Comparison of ENCODE assay signal across 1 cellular context in genomic region chr12:19528750-19529149, GRCh38.
TF ChIP-seq lines count a peak whose summit lies in the region.

No MANE protein-coding gene starts in this region.

TF ChIP-seq in GM23338, 12 proteins besides CTCF, POLR2A, EP300 and RAD21 (continued from another document):
- TF ChIP-seq, protein P1, sequence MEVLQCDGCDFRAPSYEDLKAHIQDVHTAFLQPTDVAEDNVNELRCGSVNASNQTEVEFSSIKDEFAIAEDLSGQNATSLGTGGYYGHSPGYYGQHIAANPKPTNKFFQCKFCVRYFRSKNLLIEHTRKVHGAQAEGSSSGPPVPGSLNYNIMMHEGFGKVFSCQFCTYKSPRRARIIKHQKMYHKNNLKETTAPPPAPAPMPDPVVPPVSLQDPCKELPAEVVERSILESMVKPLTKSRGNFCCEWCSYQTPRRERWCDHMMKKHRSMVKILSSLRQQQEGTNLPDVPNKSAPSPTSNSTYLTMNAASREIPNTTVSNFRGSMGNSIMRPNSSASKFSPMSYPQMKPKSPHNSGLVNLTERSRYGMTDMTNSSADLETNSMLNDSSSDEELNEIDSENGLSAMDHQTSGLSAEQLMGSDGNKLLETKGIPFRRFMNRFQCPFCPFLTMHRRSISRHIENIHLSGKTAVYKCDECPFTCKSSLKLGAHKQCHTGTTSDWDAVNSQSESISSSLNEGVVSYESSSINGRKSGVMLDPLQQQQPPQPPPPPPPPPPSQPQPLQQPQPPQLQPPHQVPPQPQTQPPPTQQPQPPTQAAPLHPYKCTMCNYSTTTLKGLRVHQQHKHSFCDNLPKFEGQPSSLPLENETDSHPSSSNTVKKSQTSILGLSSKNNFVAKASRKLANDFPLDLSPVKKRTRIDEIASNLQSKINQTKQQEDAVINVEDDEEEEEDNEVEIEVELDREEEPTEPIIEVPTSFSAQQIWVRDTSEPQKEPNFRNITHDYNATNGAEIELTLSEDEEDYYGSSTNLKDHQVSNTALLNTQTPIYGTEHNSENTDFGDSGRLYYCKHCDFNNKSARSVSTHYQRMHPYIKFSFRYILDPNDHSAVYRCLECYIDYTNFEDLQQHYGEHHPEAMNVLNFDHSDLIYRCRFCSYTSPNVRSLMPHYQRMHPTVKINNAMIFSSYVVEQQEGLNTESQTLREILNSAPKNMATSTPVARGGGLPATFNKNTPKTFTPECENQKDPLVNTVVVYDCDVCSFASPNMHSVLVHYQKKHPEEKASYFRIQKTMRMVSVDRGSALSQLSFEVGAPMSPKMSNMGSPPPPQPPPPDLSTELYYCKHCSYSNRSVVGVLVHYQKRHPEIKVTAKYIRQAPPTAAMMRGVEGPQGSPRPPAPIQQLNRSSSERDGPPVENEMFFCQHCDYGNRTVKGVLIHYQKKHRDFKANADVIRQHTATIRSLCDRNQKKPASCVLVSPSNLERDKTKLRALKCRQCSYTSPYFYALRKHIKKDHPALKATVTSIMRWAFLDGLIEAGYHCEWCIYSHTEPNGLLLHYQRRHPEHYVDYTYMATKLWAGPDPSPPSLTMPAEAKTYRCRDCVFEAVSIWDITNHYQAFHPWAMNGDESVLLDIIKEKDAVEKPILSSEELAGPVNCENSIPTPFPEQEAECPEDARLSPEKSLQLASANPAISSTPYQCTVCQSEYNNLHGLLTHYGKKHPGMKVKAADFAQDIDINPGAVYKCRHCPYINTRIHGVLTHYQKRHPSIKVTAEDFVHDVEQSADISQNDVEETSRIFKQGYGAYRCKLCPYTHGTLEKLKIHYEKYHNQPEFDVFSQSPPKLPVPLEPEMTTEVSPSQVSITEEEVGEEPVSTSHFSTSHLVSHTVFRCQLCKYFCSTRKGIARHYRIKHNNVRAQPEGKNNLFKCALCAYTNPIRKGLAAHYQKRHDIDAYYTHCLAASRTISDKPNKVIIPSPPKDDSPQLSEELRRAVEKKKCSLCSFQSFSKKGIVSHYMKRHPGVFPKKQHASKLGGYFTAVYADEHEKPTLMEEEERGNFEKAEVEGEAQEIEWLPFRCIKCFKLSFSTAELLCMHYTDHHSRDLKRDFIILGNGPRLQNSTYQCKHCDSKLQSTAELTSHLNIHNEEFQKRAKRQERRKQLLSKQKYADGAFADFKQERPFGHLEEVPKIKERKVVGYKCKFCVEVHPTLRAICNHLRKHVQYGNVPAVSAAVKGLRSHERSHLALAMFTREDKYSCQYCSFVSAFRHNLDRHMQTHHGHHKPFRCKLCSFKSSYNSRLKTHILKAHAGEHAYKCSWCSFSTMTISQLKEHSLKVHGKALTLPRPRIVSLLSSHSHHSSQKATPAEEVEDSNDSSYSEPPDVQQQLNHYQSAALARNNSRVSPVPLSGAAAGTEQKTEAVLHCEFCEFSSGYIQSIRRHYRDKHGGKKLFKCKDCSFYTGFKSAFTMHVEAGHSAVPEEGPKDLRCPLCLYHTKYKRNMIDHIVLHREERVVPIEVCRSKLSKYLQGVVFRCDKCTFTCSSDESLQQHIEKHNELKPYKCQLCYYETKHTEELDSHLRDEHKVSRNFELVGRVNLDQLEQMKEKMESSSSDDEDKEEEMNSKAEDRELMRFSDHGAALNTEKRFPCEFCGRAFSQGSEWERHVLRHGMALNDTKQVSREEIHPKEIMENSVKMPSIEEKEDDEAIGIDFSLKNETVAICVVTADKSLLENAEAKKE (CRISPR knock-in tag; IDR thresholded peaks at IDR 0.05), result no peak
- no peak for TF ChIP-seq ZNF331 (CRISPR knock-in tag; IDR thresholded peaks at IDR 0.05; ENCODE audit: low read depth)
- no peak for TF ChIP-seq EZH2phosphoT487 (IDR thresholded peaks at IDR 0.05; ENCODE audit: unreplicated experiment)
- no peak for TF ChIP-seq NANOG (IDR thresholded peaks at IDR 0.05; ENCODE audit: borderline replicate concordance)
- TF ChIP-seq JUNB (IDR thresholded peaks at IDR 0.05; ENCODE audit: unreplicated experiment), result no peak
